1 cellular context compared by ENCODE assay signal in genomic region chr12:93016752-93017350, GRCh38.
TF ChIP-seq lines count a peak whose summit lies in the region.

No MANE protein-coding gene starts in this region.

TF ChIP-seq in HepG2, 621 proteins besides CTCF, POLR2A, EP300 and RAD21 (continues in another document):
- TF ChIP-seq ZNF142 (CRISPR knock-in tag; IDR thresholded peaks at IDR 0.05) (no peak), ZSCAN25 (CRISPR knock-in tag; IDR thresholded peaks at IDR 0.05) (no peak), TRIM22 (IDR thresholded peaks at IDR 0.05) (no peak), KLF6 (CRISPR knock-in tag; IDR thresholded peaks at IDR 0.05) (no peak), PBX2 (CRISPR knock-in tag; IDR thresholded peaks at IDR 0.05) (no peak), SNAPC5 (CRISPR knock-in tag; IDR thresholded peaks at IDR 0.05; ENCODE audit: borderline replicate concordance) (no peak), ZBTB21 (CRISPR knock-in tag; IDR thresholded peaks at IDR 0.05) (no peak), KDM2A (CRISPR knock-in tag; IDR thresholded peaks at IDR 0.05; ENCODE audit: borderline replicate concordance, low read depth) (no peak), ZBTB37 (CRISPR knock-in tag; IDR thresholded peaks at IDR 0.05) (no peak), REST (IDR thresholded peaks at IDR 0.05; ENCODE audit: borderline replicate concordance in 1 of 2, low read depth in 1 of 2, low read length in 2 of 2) (no peak), SOX13 (IDR thresholded peaks at IDR 0.05) (peak; percentile 74), SOX13 (CRISPR knock-in tag; conservative IDR thresholded peaks at IDR 0.05 in 1 of 2, IDR thresholded peaks at IDR 0.05 in 1 of 2) (peak in 1 of 2 experiments; percentile 92; a peak in 2 of 4 replicates), SOX6 (IDR thresholded peaks at IDR 0.05) (no peak), SOX6 (CRISPR knock-in tag; IDR thresholded peaks at IDR 0.05) (peak; percentile 69; the same call in 1 of the 2 replicates), SSRP1 (CRISPR knock-in tag; IDR thresholded peaks at IDR 0.05) (no peak), MAF1 (CRISPR knock-in tag; IDR thresholded peaks at IDR 0.05; ENCODE audit: borderline replicate concordance) (no peak), PITX1 (CRISPR knock-in tag; IDR thresholded peaks at IDR 0.05) (no peak), TAF1 (CRISPR knock-in tag; IDR thresholded peaks at IDR 0.05) (no peak), HNRNPUL1 (IDR thresholded peaks at IDR 0.05; ENCODE audit: low read depth, low read length) (no peak), ZNF460 (CRISPR knock-in tag; IDR thresholded peaks at IDR 0.05; ENCODE audit: borderline replicate concordance) (no peak), ZNF235 (CRISPR knock-in tag; IDR thresholded peaks at IDR 0.05; ENCODE audit: borderline replicate concordance) (no peak), TFDP2 (CRISPR knock-in tag; IDR thresholded peaks at IDR 0.05) (no peak), NCOR1 (IDR thresholded peaks at IDR 0.05; ENCODE audit: borderline replicate concordance, low read length) (peak; percentile 25; the same call in 1 of the 2 replicates), SOX5 (CRISPR knock-in tag; IDR thresholded peaks at IDR 0.05; ENCODE audit: borderline replicate concordance) (peak; percentile 83; the same call in 1 of the 2 replicates), POLR2AphosphoS5 (IDR thresholded peaks at IDR 0.05; ENCODE audit: low read depth, low read length) (no peak), ZBTB25 (CRISPR knock-in tag; IDR thresholded peaks at IDR 0.05) (no peak), ZNF576 (CRISPR knock-in tag; IDR thresholded peaks at IDR 0.05) (no peak), GATAD2A (CRISPR knock-in tag; IDR thresholded peaks at IDR 0.05) (peak; percentile 46; the same call in 1 of the 2 replicates), ZNF672 (CRISPR knock-in tag; IDR thresholded peaks at IDR 0.05) (no peak), HMG20A (CRISPR knock-in tag; IDR thresholded peaks at IDR 0.05; ENCODE audit: borderline replicate concordance) (0 out of 2 replicates have a peak, but pooled peaks have one; percentile 27), ZNF331 (CRISPR knock-in tag; IDR thresholded peaks at IDR 0.05) (no peak), UBTF (CRISPR knock-in tag; IDR thresholded peaks at IDR 0.05) (no peak), ZC3H4 (CRISPR knock-in tag; IDR thresholded peaks at IDR 0.05; ENCODE audit: borderline replicate concordance) (no peak), ZNF431 (CRISPR knock-in tag; IDR thresholded peaks at IDR 0.05; ENCODE audit: borderline replicate concordance, low read depth) (no peak), ZIK1 (CRISPR knock-in tag; IDR thresholded peaks at IDR 0.05; ENCODE audit: borderline replicate concordance, low read depth) (no peak), KAT7 (CRISPR knock-in tag; IDR thresholded peaks at IDR 0.05; ENCODE audit: borderline replicate concordance) (no peak), TFAP4 (IDR thresholded peaks at IDR 0.05; ENCODE audit: borderline replicate concordance, low read depth) (no peak), ZNF333 (CRISPR knock-in tag; IDR thresholded peaks at IDR 0.05; ENCODE audit: borderline replicate concordance) (no peak), NR2C2 (CRISPR knock-in tag; IDR thresholded peaks at IDR 0.05; ENCODE audit: borderline replicate concordance) (no peak), ASH2L (IDR thresholded peaks at IDR 0.05; ENCODE audit: insufficient read length, low read depth, low read length) (peak; percentile 35), SCMH1 (CRISPR knock-in tag; IDR thresholded peaks at IDR 0.05; ENCODE audit: borderline replicate concordance) (no peak)
